In the genomic region with DNA sequence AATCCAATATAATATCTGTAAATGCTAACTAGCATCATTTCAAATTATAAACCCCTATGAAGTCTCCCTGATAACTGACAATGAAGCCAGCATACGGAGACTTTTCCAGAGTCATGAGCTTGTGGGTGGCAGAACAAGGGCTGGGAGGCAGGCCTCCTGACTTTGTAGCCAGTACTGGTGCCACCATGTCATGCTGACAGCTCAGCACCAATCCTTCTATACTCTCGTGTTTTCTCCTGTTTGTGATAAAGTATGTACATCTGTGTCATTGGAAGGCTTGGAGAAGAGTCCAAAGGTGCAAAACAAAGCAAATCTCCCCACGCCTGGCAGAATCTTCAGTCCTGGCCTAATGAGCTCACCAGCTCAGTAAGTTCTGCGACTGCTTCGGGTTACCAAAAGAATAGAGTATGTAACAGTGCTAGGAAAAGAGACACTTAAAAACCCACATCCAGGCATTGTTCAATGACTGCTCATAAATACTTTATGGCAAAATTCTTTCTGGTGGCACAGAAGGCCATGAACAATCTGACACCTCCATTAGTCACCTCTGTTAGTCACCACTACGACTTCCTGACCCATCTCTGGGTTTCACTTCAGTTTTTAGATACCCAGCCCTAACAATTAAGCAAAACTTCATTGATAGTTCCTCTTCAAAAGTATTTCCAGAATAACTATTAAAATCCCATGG, we compare ENCODE assay signal across 9 cellular contexts. TPM values are rescaled to one million over a fixed set of nuclear protein-coding genes. Genes with fewer than 3 reads are reported as not detected.
DNase-seq lines count a peak whose midpoint lies in the region; ATAC-seq and TF ChIP-seq lines count a peak whose summit lies in the region.
"Had no signal": no experiment of that assay in that cellular context is flagged by ENCODE, and none has a peak within 500 bp of the region (broad histone marks: within the 10 kb centered on the region; RNA-seq: fewer than 3 reads in every experiment).

No MANE protein-coding gene starts in this region.

- no peaks in the 10 kb centered on the region for H3K9me3 ChIP-seq in naive thymus-derived CD4-positive, alpha-beta T cell (ENCODE audit: control insufficient read depth in 2 of 3, low read length in 3 of 3)
- H3K9me3 ChIP-seq in Peyer's patch: no peaks in the 10 kb centered on the region
- H3K9me3 ChIP-seq: SJCRH30 had no signal

- H3K27ac Mint-ChIP-seq in activated T-helper 17 cell treated with anti-CD3 and anti-CD28 coated beads, Interleukin-2, amount 50 U/mL, for 72 hours: peak overlapping the region; percentile 77
- peak overlapping the region in 1 of 9 donors; percentile 73 for H3K27ac Mint-ChIP-seq in naive thymus-derived CD4-positive, alpha-beta T cell

- peak; percentile 93 for ATAC-seq in GM21515 (IDR thresholded peaks at IDR 0.05; ENCODE audit: unreplicated experiment)
- peak; percentile 97 for ATAC-seq in activated T-helper 17 cell treated with anti-CD3 and anti-CD28 coated beads, Interleukin-2, amount 50 U/mL, for 72 hours (replicated peaks)
- peak; percentile 76 for ATAC-seq in naive thymus-derived CD4-positive, alpha-beta T cell

- H3K9me3 Mint-ChIP-seq in activated T-helper 17 cell treated with anti-CD3 and anti-CD28 coated beads, Interleukin-2, amount 50 U/mL, for 72 hours: no peaks in the 10 kb centered on the region
- H3K9me3 Mint-ChIP-seq in naive thymus-derived CD4-positive, alpha-beta T cell: peaks cover 0 to 6% (median 0%) of the 10 kb centered on the region in 11 donors

- H3K36me3 Mint-ChIP-seq in activated T-helper 17 cell treated with anti-CD3 and anti-CD28 coated beads, Interleukin-2, amount 50 U/mL, for 72 hours (ENCODE audit: low read depth): no peaks in the 10 kb centered on the region
- H3K36me3 Mint-ChIP-seq in naive thymus-derived CD4-positive, alpha-beta T cell: peaks cover 0 to 8% (median 0%) of the 10 kb centered on the region in 5 donors

- TF ChIP-seq POLR2A in Peyer's patch (IDR thresholded peaks at IDR 0.05): no peak

- DNase-seq in GM10248 (ENCODE audit: extremely low spot score) (peak; percentile 34), HK-2 (ENCODE audit: unreplicated experiment) (peak; percentile 55), Peyer's patch (no peak), T-helper 9 cell (no peak), NCI-H1417 treated with DMSO at 0.1 percent for 48 hours (lab: John Stamatoyannopoulos, UW) (no peak)
- no peak for DNase-seq in naive thymus-derived CD4-positive, alpha-beta T cell

- peaks cover 6% of the 10 kb centered on the region for H3K4me1 Mint-ChIP-seq in activated T-helper 17 cell treated with anti-CD3 and anti-CD28 coated beads, Interleukin-2, amount 50 U/mL, for 72 hours
- H3K4me1 Mint-ChIP-seq in naive thymus-derived CD4-positive, alpha-beta T cell: peaks cover 0 to 21% (median 0%) of the 10 kb centered on the region in 7 donors

- H3K36me3 ChIP-seq in naive thymus-derived CD4-positive, alpha-beta T cell (ENCODE audit: control insufficient read depth in 2 of 3, insufficient read depth in 3 of 3, low read length in 3 of 3): no peaks in the 10 kb centered on the region
- no peaks in the 10 kb centered on the region for H3K36me3 ChIP-seq in Peyer's patch
- H3K36me3 ChIP-seq: SJCRH30 had no signal

- no peak overlapping the region for H3K4me3 ChIP-seq in naive thymus-derived CD4-positive, alpha-beta T cell (ENCODE audit: low read length)
- H3K4me3 ChIP-seq in Peyer's patch: no peak overlapping the region
- H3K4me3 ChIP-seq: SJCRH30 had no signal

- H3K27ac ChIP-seq in naive thymus-derived CD4-positive, alpha-beta T cell (ENCODE audit: low read depth, low read length): no peak overlapping the region
- H3K27ac ChIP-seq in Peyer's patch: no peak overlapping the region
- H3K27ac ChIP-seq: SJCRH30 had no signal

- H3K4me1 ChIP-seq in naive thymus-derived CD4-positive, alpha-beta T cell (ENCODE audit: control insufficient read depth in 2 of 2, insufficient read depth in 2 of 2, low read length in 2 of 2): no peaks in the 10 kb centered on the region
- no peaks in the 10 kb centered on the region for H3K4me1 ChIP-seq in Peyer's patch
- H3K4me1 ChIP-seq: SJCRH30 had no signal

- POLR2A ChIA-PET in GM10248 (lab: Yijun Ruan, JAX): no interaction called here
- POLR2A ChIA-PET in naive thymus-derived CD4-positive, alpha-beta T cell (lab: Charles Lee): no interaction called here

- H3K27me3 Mint-ChIP-seq in activated T-helper 17 cell treated with anti-CD3 and anti-CD28 coated beads, Interleukin-2, amount 50 U/mL, for 72 hours: peaks cover 8% of the 10 kb centered on the region
- H3K27me3 Mint-ChIP-seq in naive thymus-derived CD4-positive, alpha-beta T cell: peaks cover 0 to 12% (median 4%) of the 10 kb centered on the region in 5 donors

- TF ChIP-seq CTCF in GM10248 (IDR thresholded peaks at IDR 0.05; ENCODE audit: control extremely low read depth, extremely low read depth, low read depth, missing control alignments): no peak
- no peak for TF ChIP-seq CTCF in Peyer's patch (IDR thresholded peaks at IDR 0.05)

- H3K27me3 ChIP-seq in naive thymus-derived CD4-positive, alpha-beta T cell (ENCODE audit: control insufficient read depth in 2 of 2, insufficient read depth in 2 of 2, low read length in 2 of 2): no peaks in the 10 kb centered on the region
- no peaks in the 10 kb centered on the region for H3K27me3 ChIP-seq in Peyer's patch
- H3K27me3 ChIP-seq: SJCRH30 had no signal

- CTCF ChIA-PET in GM10248 (lab: Yijun Ruan, JAX): interaction anchor here (0.8 to 1.7 kb wide), 10 partner anchors 10 to 249 kb away, joined by 3 to 6 read pairs (median 4); partner anchors contain the start of gene STEAP1
- CTCF ChIA-PET in naive thymus-derived CD4-positive, alpha-beta T cell (lab: Charles Lee): no interaction called here

- H3K4me3 Mint-ChIP-seq in activated T-helper 17 cell treated with anti-CD3 and anti-CD28 coated beads, Interleukin-2, amount 50 U/mL, for 72 hours: peak overlapping the region; percentile 53
- peak overlapping the region in 1 of 10 donors; percentile 67 for H3K4me3 Mint-ChIP-seq in naive thymus-derived CD4-positive, alpha-beta T cell

- intact Hi-C loops in naive thymus-derived CD4-positive, alpha-beta T cell (cut with micrococcal nuclease): no loop called here

RNA-seq across cellular contexts. Expression of gene STEAP1, which starts 24.5 kb away (rescaled TPM):
- total RNA-seq in activated T-helper 17 cell treated with anti-CD3 and anti-CD28 coated beads, Interleukin-2, amount 50 U/mL, for 72 hours: under 1 TPM; 0.52 to 0.79 TPM
- under 1 TPM in 1 of 5 experiments, not detected in 4; 0.46 TPM for total RNA-seq in naive thymus-derived CD4-positive, alpha-beta T cell
- not detected for polyA plus RNA-seq in naive thymus-derived CD4-positive, alpha-beta T cell
- total RNA-seq in Peyer's patch: 1 to 10 TPM; 2.0 to 6.6 (median 3.9) TPM

RNA-seq across cellular contexts. Expression of gene STEAP2, which starts 32.8 kb away (rescaled TPM):
- total RNA-seq in activated T-helper 17 cell treated with anti-CD3 and anti-CD28 coated beads, Interleukin-2, amount 50 U/mL, for 72 hours: under 1 TPM in 1 of 2 donors, not detected in 1; 0.24 TPM
- total RNA-seq in naive thymus-derived CD4-positive, alpha-beta T cell: under 1 TPM in 1 of 5 experiments, not detected in 4; 0.05 TPM
- polyA plus RNA-seq in naive thymus-derived CD4-positive, alpha-beta T cell: not detected
- total RNA-seq in Peyer's patch: 10 to 100 TPM in 3 of 4 donors, 1 to 10 TPM in 1; 8.3 to 22.4 (median 17.4) TPM

Comparison
In these comparisons a context has a peak if more than half of its experiments do, and no peak if none do; other contexts are left out.
1. DNase-seq: peak in GM10248 (single experiment) and HK-2 (single experiment); none in naive thymus-derived CD4-positive, alpha-beta T cell (0 of 9), Peyer's patch (0 of 3), T-helper 9 cell (single experiment) and NCI-H1417 treated with DMSO at 0.1 percent for 48 hours (single experiment).
2. RNA of gene STEAP2, which starts 32.8 kb away (total RNA-seq): 8.3 to 22.4 TPM in Peyer's patch; 0.24 TPM in activated T-helper 17 cell treated with anti-CD3 and anti-CD28 coated beads, Interleukin-2, amount 50 U/mL, for 72 hours and 0.05 TPM in naive thymus-derived CD4-positive, alpha-beta T cell; every median in the first group is over 4 times any median in the second.
3. Peak in every context shown above with its lines, with median percentiles within 50 percentile points of each other: ATAC-seq.